17 cellular contexts compared by ENCODE assay signal in genomic region chr18:11993264-11993916, GRCh38. TPM values are rescaled to one million over a fixed set of nuclear protein-coding genes. Genes with fewer than 3 reads are reported as not detected.
DNase-seq lines count a peak whose midpoint lies in the region; TF ChIP-seq lines count a peak whose summit lies in the region.
"Had no signal": no experiment of that assay in that cellular context is flagged by ENCODE, and none has a peak within 500 bp of the region (broad histone marks: within the 10 kb centered on the region; RNA-seq: fewer than 3 reads in every experiment).

No MANE protein-coding gene starts in this region.

- H3K4me3 ChIP-seq in thyroid gland (replicated peaks in 1 of 3) (no peak overlapping the region), ovary (no peak overlapping the region)
- H3K4me3 ChIP-seq: breast epithelium, Peyer's patch, thoracic aorta had no signal

- no peak for TF ChIP-seq POLR2A in thyroid gland (IDR thresholded peaks at IDR 0.05)
- TF ChIP-seq POLR2A in ovary (IDR thresholded peaks at IDR 0.05) = no peak

- H3K27me3 ChIP-seq in thyroid gland = no peaks in the 10 kb centered on the region
- H3K27me3 ChIP-seq in ovary = no peaks in the 10 kb centered on the region
- H3K27me3 ChIP-seq: breast epithelium, Peyer's patch had no signal

- WGBS in thyroid gland, 2 donors = 89 to 91% methylated on average over 10 to 11 of the region's 11 CpGs
- WGBS in ovary, 3 donors = 89 to 92% (median 91%) methylated on average over 11 of the region's 11 CpGs

- no peak for TF ChIP-seq CTCF in HFFc6 (IDR thresholded peaks at IDR 0.05)
- no peak for TF ChIP-seq CTCF in chondrocyte (IDR thresholded peaks at IDR 0.05)
- no peak for TF ChIP-seq CTCF in neural crest cell (conservative IDR thresholded peaks at IDR 0.05)
- TF ChIP-seq CTCF in thyroid gland (IDR thresholded peaks at IDR 0.05) = no peak
- no peak for TF ChIP-seq CTCF in ovary (IDR thresholded peaks at IDR 0.05)

- peak overlapping the region in 2 of 3 donors; percentile 63 to 77 for H3K27ac ChIP-seq in thyroid gland
- H3K27ac ChIP-seq in ovary = no peak overlapping the region
- H3K27ac ChIP-seq: thoracic aorta had no signal

- no peaks in the 10 kb centered on the region for H3K9me3 Mint-ChIP-seq in HFFc6
- no peaks in the 10 kb centered on the region for H3K9me3 Mint-ChIP-seq in chondrocyte (ENCODE audit: low read depth)
- no peaks in the 10 kb centered on the region for H3K9me3 Mint-ChIP-seq in neural crest cell
- H3K9me3 Mint-ChIP-seq: activated naive CD8-positive, alpha-beta T cell treated with anti-CD3 and anti-CD28 coated beads for 36 hours had no signal

- H3K4me1 Mint-ChIP-seq in HFFc6 (ENCODE audit: low read depth) (peaks cover 23% of the 10 kb centered on the region), chondrocyte (ENCODE audit: low read depth) (peaks cover 22% of the 10 kb centered on the region), neural crest cell (peaks cover 38% of the 10 kb centered on the region)

- H3K27ac Mint-ChIP-seq in HFFc6 (peak overlapping the region; percentile 48; the same call in 1 of the 2 replicates), chondrocyte (ENCODE audit: unreplicated experiment) (peak overlapping the region; percentile 63), neural crest cell (ENCODE audit: unreplicated experiment) (peak overlapping the region; percentile 66)
- H3K27ac Mint-ChIP-seq: activated naive CD8-positive, alpha-beta T cell treated with anti-CD3 and anti-CD28 coated beads for 36 hours had no signal

- H3K36me3 Mint-ChIP-seq in HFFc6 (ENCODE audit: low read depth) (no peaks in the 10 kb centered on the region), chondrocyte (ENCODE audit: low read depth) (no peaks in the 10 kb centered on the region), neural crest cell (ENCODE audit: low read depth) (no peaks in the 10 kb centered on the region)
- H3K36me3 Mint-ChIP-seq: activated naive CD8-positive, alpha-beta T cell treated with anti-CD3 and anti-CD28 coated beads for 36 hours had no signal

- intact Hi-C loops in thyroid gland (cut with DNase I) (no loop called here), ovary (cut with DNase I) (loop anchor here in 1 of 4 donors (10.0 kb wide), 1 partner anchor 59 kb away; no protein-coding TSS in a partner anchor)

- H3K4me3 Mint-ChIP-seq in HFFc6 (no peak overlapping the region), chondrocyte (ENCODE audit: unreplicated experiment) (no peak overlapping the region), neural crest cell (no peak overlapping the region)
- H3K4me3 Mint-ChIP-seq: activated naive CD8-positive, alpha-beta T cell treated with anti-CD3 and anti-CD28 coated beads for 36 hours had no signal

- DNase-seq in HFFc6 (no peak), chondrocyte (ENCODE audit: low spot score) (no peak), neural crest cell (ENCODE audit: low read depth, low spot score) (no peak), thyroid gland (no peak), ovary (no peak)
- DNase-seq in stimulated activated naive CD4-positive, alpha-beta T cell treated with Interleukin-2 at 50 U/mL for 16 hours (lab: John Stamatoyannopoulos, UW) = no peak
- DNase-seq in activated naive CD4-positive, alpha-beta T cell treated with anti-CD3 and anti-CD28 coated beads, Interleukin-2, amount 50 U/mL, for 16 hours = no peak
- DNase-seq: activated CD4-positive, alpha-beta T cell treated with anti-CD3 and anti-CD28 coated beads for 4 hours; activated naive CD8-positive, alpha-beta T cell treated with anti-CD3 and anti-CD28 coated beads for 36 hours; Kasumi-1; NCI-H2171; nucleus accumbens; Peyer's patch; SK-N-SH; stimulated activated CD4-positive, alpha-beta T cell treated with anti-CD3 and anti-CD28 coated beads, Interleukin-4, amount 100 ng/mL, for 4 hours had no signal

- TF ChIP-seq EP300 in ovary (IDR thresholded peaks at IDR 0.05) = no peak

- H3K9me3 ChIP-seq in thyroid gland = no peaks in the 10 kb centered on the region
- no peaks in the 10 kb centered on the region for H3K9me3 ChIP-seq in ovary
- H3K9me3 ChIP-seq: breast epithelium, Peyer's patch, SK-N-SH, thoracic aorta had no signal

- H3K36me3 ChIP-seq in thyroid gland (no peaks in the 10 kb centered on the region), ovary (no peaks in the 10 kb centered on the region)
- H3K36me3 ChIP-seq: breast epithelium, Peyer's patch, thoracic aorta had no signal

- H3K27me3 Mint-ChIP-seq in HFFc6 (ENCODE audit: insufficient read depth) = peaks cover 5% of the 10 kb centered on the region
- no peaks in the 10 kb centered on the region for H3K27me3 Mint-ChIP-seq in chondrocyte (ENCODE audit: low read depth)
- no peaks in the 10 kb centered on the region for H3K27me3 Mint-ChIP-seq in neural crest cell (ENCODE audit: low read depth)
- H3K27me3 Mint-ChIP-seq: activated naive CD8-positive, alpha-beta T cell treated with anti-CD3 and anti-CD28 coated beads for 36 hours had no signal

- peaks cover 31 to 70% of the 10 kb centered on the region in 2 donors for H3K4me1 ChIP-seq in thyroid gland
- H3K4me1 ChIP-seq in ovary (ENCODE audit: insufficient read depth) = peaks cover 7% of the 10 kb centered on the region
- H3K4me1 ChIP-seq: breast epithelium had no signal

RNA-seq across cellular contexts. Expression of gene IMPA2, which starts 12.1 kb away (rescaled TPM):
- 1 to 10 TPM; 1.2 to 2.5 (median 1.5) TPM for total RNA-seq in HFFc6 (2021; fragmentation: NEBNext Ultra II Directional; extraction: Animal tissue kit (Norgen Biotek cat#: 25700))
- total RNA-seq in chondrocyte (10.8 to 25.1 TPM (median 10.9 TPM) in 3 replicates), neural crest cell (48.0 and 51.3 TPM in 2 replicates), thyroid gland (10 to 100 TPM; 42.5 to 75.8 (median 54.3) TPM), ovary (10 to 100 TPM; 16.8 to 33.5 (median 25.2) TPM)
- polyA plus RNA-seq in ovary = 10 to 100 TPM; 15.4 to 21.1 TPM

Comparison
In these comparisons a context has a peak if more than half of its experiments do, and no peak if none do; other contexts are left out.
1. H3K27ac ChIP-seq: peak in thyroid gland (2 of 3); none in ovary (0 of 2).
2. Peak in every context shown above with its lines, with median percentiles within 50 percentile points of each other: H3K27ac Mint-ChIP-seq.